20 cellular contexts compared by ENCODE assay signal in genomic region chr1:27363766-27364695, GRCh38. TPM values are rescaled to one million over a fixed set of nuclear protein-coding genes. Genes with fewer than 3 reads are reported as not detected.
DNase-seq lines count a peak whose midpoint lies in the region; ATAC-seq, FAIRE-seq and TF ChIP-seq lines count a peak whose summit lies in the region.
"Had no signal": no experiment of that assay in that cellular context is flagged by ENCODE, and none has a peak within 500 bp of the region (broad histone marks: within the 10 kb centered on the region; RNA-seq: fewer than 3 reads in every experiment).

No MANE protein-coding gene starts in this region.

- H3K4me3 ChIP-seq in heart right ventricle (peak overlapping the region in 6 of 10 donors; percentile 59 to 90 (median 78)), heart left ventricle (peak overlapping the region in 5 of 12 donors; percentile 72 to 93 (median 90)), GM12878 (no peak overlapping the region), lower lobe of right lung (peak overlapping the region; percentile 79)

- H3K9me3 Mint-ChIP-seq in type B pancreatic cell = no peaks in the 10 kb centered on the region
- H3K9me3 Mint-ChIP-seq: activated B cell treated with CpG ODN at 0.5 μM for 24 hours had no signal

- POLR2A ChIA-PET in GM12878 (lab: Charles Lee) (no interaction called here), GM10248 (lab: Yijun Ruan, JAX) (no interaction called here)

- intact Hi-C loops in heart right ventricle (cut with DNase I) (loop anchor here in 1 of 10 donors (5.0 kb wide), 1 partner anchor 37 kb away; no protein-coding TSS in a partner anchor), heart left ventricle (cut with DNase I) (loop anchor here in 2 of 10 donors (2.0 kb wide), 2 partner anchors 29 to 41 kb away; partner anchors contain the start of genes GPR3 (in 1 of the 2) and TMEM222 (in 1 of the 2)), GM12878 (cut with micrococcal nuclease; ENCODE audit: unreplicated experiment) (no loop called here), lower lobe of right lung (cut with DNase I) (no loop called here)

- H3K9me3 ChIP-seq in heart right ventricle = no peaks in the 10 kb centered on the region
- no peaks in the 10 kb centered on the region for H3K9me3 ChIP-seq in heart left ventricle
- H3K9me3 ChIP-seq in GM12878 (replicated peaks; ENCODE audit: control insufficient read depth, insufficient read depth, low read length) = no peaks in the 10 kb centered on the region
- H3K9me3 ChIP-seq in lower lobe of right lung = no peaks in the 10 kb centered on the region

- TF ChIP-seq POLR2A in heart left ventricle (IDR thresholded peaks at IDR 0.05) (no peak), GM12878 (IDR thresholded peaks at IDR 0.05; ENCODE audit: low read depth, low read length) (no peak)

- H3K27ac ChIP-seq in heart right ventricle = peak overlapping the region in 3 of 10 donors; percentile 97 to 100 (median 99)
- H3K27ac ChIP-seq in heart left ventricle = peak overlapping the region in 4 of 12 donors; percentile 98 to 100 (median 98)
- no peak overlapping the region for H3K27ac ChIP-seq in GM12878 (ENCODE audit: control insufficient read depth, insufficient read depth)
- peak overlapping the region; percentile 97 for H3K27ac ChIP-seq in lower lobe of right lung

- TF ChIP-seq CTCF in heart right ventricle (IDR thresholded peaks at IDR 0.05) (no peak), heart left ventricle (IDR thresholded peaks at IDR 0.05) (no peak), GM12878 (IDR thresholded peaks at IDR 0.05 in 2 of 3, conservative IDR thresholded peaks at IDR 0.05 in 1 of 3; ENCODE audit: control insufficient read depth in 2 of 3, extremely low read depth in 1 of 3, insufficient read depth in 1 of 3, low read depth in 3 of 3, low read length in 3 of 3) (no peak), lower lobe of right lung (IDR thresholded peaks at IDR 0.05) (no peak), type B pancreatic cell (conservative IDR thresholded peaks at IDR 0.05) (no peak), GM10248 (IDR thresholded peaks at IDR 0.05; ENCODE audit: control extremely low read depth, extremely low read depth, low read depth, missing control alignments) (no peak)

- RAD21 ChIA-PET in GM12878 (lab: Charles Lee; ENCODE audit: unreplicated experiment) = interaction anchor here (1.7 kb wide), 1 partner anchor 31 kb away, joined by 9 read pairs; no protein-coding TSS in a partner anchor

- no peaks in the 10 kb centered on the region for H3K79me2 ChIP-seq in GM12878 (ENCODE audit: control insufficient read depth, insufficient read depth, low read length)

- TF ChIP-seq EP300 in GM12878 (IDR thresholded peaks at IDR 0.05; ENCODE audit: borderline replicate concordance in 1 of 2, control insufficient read depth in 1 of 2, low read depth in 2 of 2, low read length in 2 of 2) = no peak

- 89 to 91% methylated on average over 26 of the region's 26 CpGs for WGBS in heart right ventricle, 2 donors
- 87 to 91% (median 88%) methylated on average over 21 to 26 of the region's 26 CpGs for WGBS in heart left ventricle, 4 donors
- WGBS in GM12878 (ENCODE audit: insufficient coverage, insufficient replicate concordance, low lambda C conversion rate, missing lambda C conversion rate) = 83% methylated on average over 25 of the region's 26 CpGs

- ATAC-seq in heart right ventricle = no peak
- ATAC-seq in heart left ventricle = no peak
- no peak for ATAC-seq in GM12878
- no peak for ATAC-seq in lower lobe of right lung

- H3K36me3 Mint-ChIP-seq in type B pancreatic cell = peaks cover 5% of the 10 kb centered on the region

- H3K27me3 ChIP-seq in heart right ventricle (no peaks in the 10 kb centered on the region), heart left ventricle (no peaks in the 10 kb centered on the region), GM12878 (replicated peaks in 1 of 2; ENCODE audit: control insufficient read depth in 2 of 2, insufficient read depth in 2 of 2, low read length in 1 of 2) (no peaks in the 10 kb centered on the region; a peak in 1 of 4 replicates), lower lobe of right lung (ENCODE audit: low read depth) (no peaks in the 10 kb centered on the region)

- H4K20me1 ChIP-seq in GM12878 (ENCODE audit: control insufficient read depth, insufficient read depth) = no peaks in the 10 kb centered on the region; the same call in 1 of the 2 replicates

- no peak overlapping the region for H2AFZ ChIP-seq in GM12878 (ENCODE audit: control insufficient read depth, low read depth, low read length)

- H3K4me3 Mint-ChIP-seq in type B pancreatic cell = peak overlapping the region; percentile 44

- peaks cover 35% of the 10 kb centered on the region for H3K4me1 Mint-ChIP-seq in type B pancreatic cell (ENCODE audit: unreplicated experiment)

- H3K36me3 ChIP-seq in heart right ventricle (peaks cover 6 to 58% (median 42%) of the 10 kb centered on the region in 9 donors), heart left ventricle (peaks cover 0 to 59% (median 54%) of the 10 kb centered on the region in 9 donors), GM12878 (ENCODE audit: control insufficient read depth in 2 of 2, insufficient read depth in 2 of 2, low read length in 1 of 2) (no peaks in the 10 kb centered on the region), lower lobe of right lung (peaks cover 60% of the 10 kb centered on the region)

- CTCF ChIA-PET in GM12878 (lab: Yijun Ruan, JAX) = interaction anchor here (0.7 to 4.0 kb wide), 6 partner anchors 11 to 242 kb away, joined by 3 to 35 read pairs (median 4); no protein-coding TSS in a partner anchor
- CTCF ChIA-PET in GM10248 (lab: Yijun Ruan, JAX) = interaction anchor here (0.9 to 3.3 kb wide), 4 partner anchors 19 to 68 kb away, joined by 4 to 17 read pairs (median 6); no protein-coding TSS in a partner anchor

- no TSS peak for BruUV-seq in GM12878 (replicated peaks; lab: Mats Ljungman, UMichigan)

- H3K27me3 Mint-ChIP-seq in type B pancreatic cell = peaks cover 12% of the 10 kb centered on the region
- H3K27me3 Mint-ChIP-seq: activated B cell treated with CpG ODN at 0.5 μM for 24 hours had no signal

- DNase-seq in heart right ventricle (no peak), heart left ventricle (no peak), GM12878 (ENCODE audit: low read depth, low spot score) (no peak), lower lobe of right lung (no peak), type B pancreatic cell (ENCODE audit: extremely low spot score, unreplicated experiment) (no peak), amygdala (lab: John Stamatoyannopoulos, UW) (no peak), GM10248 (ENCODE audit: extremely low spot score) (no peak)
- DNase-seq in activated CD8-positive, alpha-beta memory T cell treated with anti-CD3 and anti-CD28 coated beads, Interleukin-2, amount 50 U/mL, for 4 hours = no peak
- DNase-seq: activated B cell treated with CpG ODN at 0.5 μM for 24 hours; activated naive CD4-positive, alpha-beta T cell; foreskin melanocyte; H7; NCI-H1048; NCI-H82; occipital lobe had no signal

- H3K27ac Mint-ChIP-seq in type B pancreatic cell = peak overlapping the region; percentile 53
- H3K27ac Mint-ChIP-seq: activated B cell treated with CpG ODN at 0.5 μM for 24 hours had no signal

- H3K4me1 ChIP-seq in heart right ventricle = peaks cover 25 to 55% (median 38%) of the 10 kb centered on the region in 9 donors
- H3K4me1 ChIP-seq in heart left ventricle = peaks cover 7 to 58% (median 34%) of the 10 kb centered on the region in 12 donors
- H3K4me1 ChIP-seq in GM12878 (ENCODE audit: control insufficient read depth, insufficient read depth, low read length) = peaks cover 16% of the 10 kb centered on the region
- H3K4me1 ChIP-seq in lower lobe of right lung = peaks cover 38% of the 10 kb centered on the region

- no peak for TF ChIP-seq RAD21 in GM12878 (IDR thresholded peaks at IDR 0.05; ENCODE audit: insufficient read depth, low read depth, low read length)

- SMC1A ChIA-PET in GM12878 (lab: Charles Lee; ENCODE audit: uncharacterized antibody, unreplicated experiment) = interaction anchor here (3.3 kb wide), 1 partner anchor 24 kb away, joined by 27 read pairs; no protein-coding TSS in a partner anchor

- no peak for FAIRE-seq in GM12878 (lab: Jason Lieb, UNC)
- FAIRE-seq: endometrium, G401.6, urothelium cell line had no signal

- no peak overlapping the region for H3K9ac ChIP-seq in GM12878 (ENCODE audit: control insufficient read depth, insufficient read depth, low read length)

- no peak overlapping the region for H3K4me2 ChIP-seq in GM12878 (ENCODE audit: control insufficient read depth, insufficient read depth)

- in situ Hi-C loops in GM12878 (cut with MboI) = no loop called here

RNA-seq across cellular contexts. Expression of gene MAP3K6, which starts 2.7 kb away (rescaled TPM):
- total RNA-seq in heart right ventricle (10 to 100 TPM; 18.6 to 71.1 (median 27.1) TPM), heart left ventricle (10 to 100 TPM; 21.1 to 77.0 (median 36.5) TPM), GM12878 (2014; rRNA removed) (1.5 and 3.4 TPM in 2 replicates), GM12878 (2014; rRNA removed; fragmentation: Illumina TruSeq; extraction: Trizol) (0.31 and 0.83 TPM in 2 replicates), GM12878 (2021) (1.6 and 2.5 TPM in 2 replicates), lower lobe of right lung (117 TPM), type B pancreatic cell (ENCODE audit: low replicate concordance) (15.6 and 39.9 TPM in 2 replicates)
- polyA plus RNA-seq in heart right ventricle (100 to 1,000 TPM in 1 of 2 donors, 10 to 100 TPM in 1; 58.5 to 179 TPM), heart left ventricle (10 to 100 TPM; 48.6 to 64.3 TPM), GM12878 (2011; rRNA removed) (0.69 and 1.2 TPM in 2 replicates), GM12878 (2014; fragmentation: Illumina TruSeq; extraction: Trizol) (0.03 and 0.37 TPM in 2 replicates), GM12878 (2014; fragmentation: Nextera tagmentation; extraction: Ambion mirVana) (under 1 TPM in 1 of 2 experiments, not detected in 1; 0.15 TPM), GM12878 (2014; rRNA removed) (0.60 and 1.6 TPM in 2 replicates), GM12878 (2016; fragmentation: Nextera tagmentation; extraction: Ambion mirVana) (1 to 10 TPM; 1.3 to 1.5 TPM)
- 3.9 and 6.4 TPM in 2 replicates for total RNA-seq in GM12878 (2013; cell fraction: nucleolus; rRNA removed)
- 0.71 TPM for polyA plus RNA-seq in GM12878 (2011; ENCODE audit: low read depth)
- polyA plus RNA-seq in GM12878 (2011; cell fraction: cytosol; rRNA removed) = 1.5 and 2.2 TPM in 2 replicates
- polyA plus RNA-seq in GM12878 (2011; cell fraction: nucleus; rRNA removed) = 9.2 and 13.9 TPM in 2 replicates
- 2.2 and 2.3 TPM in 2 replicates for polyA plus RNA-seq in GM12878 (2012)
- polyA minus RNA-seq in GM12878 (2011; rRNA and poly(A)+ RNA removed) = 0.59 and 0.67 TPM in 2 replicates
- polyA minus RNA-seq in GM12878 (2011; cell fraction: cytosol; rRNA and poly(A)+ RNA removed) = 0.40 and 2.0 TPM in 2 replicates
- polyA minus RNA-seq in GM12878 (2011; cell fraction: nucleus; rRNA and poly(A)+ RNA removed) = 2.2 and 2.9 TPM in 2 replicates

RNA-seq across cellular contexts. Expression of gene FCN3, which starts 10.6 kb away (rescaled TPM):
- 100 to 1,000 TPM in 1 of 10 donors, 10 to 100 TPM in 3, 1 to 10 TPM in 6; 1.6 to 161 (median 4.2) TPM for total RNA-seq in heart right ventricle
- 100 to 1,000 TPM; 124 to 210 TPM for polyA plus RNA-seq in heart right ventricle
- 100 to 1,000 TPM in 1 of 9 donors, 10 to 100 TPM in 5, 1 to 10 TPM in 3; 2.4 to 112 (median 31.9) TPM for total RNA-seq in heart left ventricle
- 100 to 1,000 TPM in 1 of 2 donors, 10 to 100 TPM in 1; 60.8 to 141 TPM for polyA plus RNA-seq in heart left ventricle
- total RNA-seq in GM12878 (2013; cell fraction: nucleolus; rRNA removed) = not detected in 2 replicates
- not detected in 2 replicates for total RNA-seq in GM12878 (2014; rRNA removed)
- not detected in 2 replicates for total RNA-seq in GM12878 (2014; rRNA removed; fragmentation: Illumina TruSeq; extraction: Trizol)
- total RNA-seq in GM12878 (2021) = 0.28 and 0.32 TPM in 2 replicates
- not detected for polyA plus RNA-seq in GM12878 (2011; ENCODE audit: low read depth)
- not detected in 2 replicates for polyA plus RNA-seq in GM12878 (2011; rRNA removed)
- polyA plus RNA-seq in GM12878 (2011; cell fraction: cytosol; rRNA removed) = not detected in 2 replicates
- polyA plus RNA-seq in GM12878 (2011; cell fraction: nucleus; rRNA removed) = 0.12 TPM in 1 of 2 replicates, not detected in the other
- not detected in 2 replicates for polyA plus RNA-seq in GM12878 (2012)
- polyA plus RNA-seq in GM12878 (2014; fragmentation: Illumina TruSeq; extraction: Trizol) = not detected in 2 replicates
- not detected for polyA plus RNA-seq in GM12878 (2014; fragmentation: Nextera tagmentation; extraction: Ambion mirVana)
- polyA plus RNA-seq in GM12878 (2014; rRNA removed) = not detected in 2 replicates
- polyA plus RNA-seq in GM12878 (2016; fragmentation: Nextera tagmentation; extraction: Ambion mirVana) = not detected
- polyA minus RNA-seq in GM12878 (2011; rRNA and poly(A)+ RNA removed) = not detected in 2 replicates
- not detected in 2 replicates for polyA minus RNA-seq in GM12878 (2011; cell fraction: cytosol; rRNA and poly(A)+ RNA removed)
- polyA minus RNA-seq in GM12878 (2011; cell fraction: nucleus; rRNA and poly(A)+ RNA removed) = not detected in 2 replicates
- 1,125 TPM for total RNA-seq in lower lobe of right lung
- not detected in 2 replicates for total RNA-seq in type B pancreatic cell (ENCODE audit: low replicate concordance)
- total RNA-seq: A673, activated B cell treated with CpG ODN at 0.5 μM for 24 hours, occipital lobe had no signal

RNA-seq across cellular contexts. Expression of gene CD164L2, which starts 19.1 kb away (rescaled TPM):
- not detected for total RNA-seq in heart right ventricle
- not detected for polyA plus RNA-seq in heart right ventricle
- total RNA-seq in heart left ventricle = not detected
- polyA plus RNA-seq in heart left ventricle = not detected
- not detected in 2 replicates for total RNA-seq in GM12878 (2013; cell fraction: nucleolus; rRNA removed)
- not detected in 2 replicates for total RNA-seq in GM12878 (2014; rRNA removed)
- not detected in 2 replicates for total RNA-seq in GM12878 (2014; rRNA removed; fragmentation: Illumina TruSeq; extraction: Trizol)
- total RNA-seq in GM12878 (2021) = not detected in 2 replicates
- polyA plus RNA-seq in GM12878 (2011; ENCODE audit: low read depth) = not detected
- not detected in 2 replicates for polyA plus RNA-seq in GM12878 (2011; rRNA removed)
- polyA plus RNA-seq in GM12878 (2011; cell fraction: cytosol; rRNA removed) = not detected in 2 replicates
- not detected in 2 replicates for polyA plus RNA-seq in GM12878 (2011; cell fraction: nucleus; rRNA removed)
- polyA plus RNA-seq in GM12878 (2012) = 0.07 TPM in 1 of 2 replicates, not detected in the other
- polyA plus RNA-seq in GM12878 (2014; fragmentation: Illumina TruSeq; extraction: Trizol) = not detected in 2 replicates
- polyA plus RNA-seq in GM12878 (2014; fragmentation: Nextera tagmentation; extraction: Ambion mirVana) = not detected
- not detected in 2 replicates for polyA plus RNA-seq in GM12878 (2014; rRNA removed)
- not detected for polyA plus RNA-seq in GM12878 (2016; fragmentation: Nextera tagmentation; extraction: Ambion mirVana)
- polyA minus RNA-seq in GM12878 (2011; rRNA and poly(A)+ RNA removed) = not detected in 2 replicates
- polyA minus RNA-seq in GM12878 (2011; cell fraction: cytosol; rRNA and poly(A)+ RNA removed) = not detected in 2 replicates
- polyA minus RNA-seq in GM12878 (2011; cell fraction: nucleus; rRNA and poly(A)+ RNA removed) = not detected in 2 replicates
- total RNA-seq in lower lobe of right lung = 6.8 TPM
- total RNA-seq in type B pancreatic cell (ENCODE audit: low replicate concordance) = 0.41 and 0.76 TPM in 2 replicates
- total RNA-seq: A673, cardiac septum, occipital lobe had no signal

RNA-seq across cellular contexts. Expression of gene SYTL1, which starts 22.2 kb away (rescaled TPM):
- total RNA-seq in heart right ventricle (1 to 10 TPM in 2 of 10 donors, under 1 TPM in 8; 0.30 to 4.3 (median 0.68) TPM), heart left ventricle (1 to 10 TPM in 2 of 9 donors, under 1 TPM in 6, not detected in 1; 0.23 to 6.0 (median 0.46) TPM), GM12878 (2014; rRNA removed) (37.2 and 42.5 TPM in 2 replicates), GM12878 (2014; rRNA removed; fragmentation: Illumina TruSeq; extraction: Trizol) (6.2 and 8.1 TPM in 2 replicates), GM12878 (2021) (37.5 and 38.6 TPM in 2 replicates), lower lobe of right lung (29.3 TPM), type B pancreatic cell (ENCODE audit: low replicate concordance) (37.2 and 105 TPM in 2 replicates)
- polyA plus RNA-seq in heart right ventricle (1 to 10 TPM in 1 of 2 donors, under 1 TPM in 1; 0.46 to 2.5 TPM), heart left ventricle (1 to 10 TPM in 1 of 2 donors, under 1 TPM in 1; 0.57 to 1.2 TPM), GM12878 (2011; rRNA removed) (1.5 and 2.7 TPM in 2 replicates), GM12878 (2014; fragmentation: Illumina TruSeq; extraction: Trizol) (1.2 and 3.7 TPM in 2 replicates), GM12878 (2014; fragmentation: Nextera tagmentation; extraction: Ambion mirVana) (1 to 10 TPM in 1 of 2 experiments, under 1 TPM in 1; 0.72 to 3.5 TPM), GM12878 (2014; rRNA removed) (45.6 and 59.4 TPM in 2 replicates), GM12878 (2016; fragmentation: Nextera tagmentation; extraction: Ambion mirVana) (10 to 100 TPM; 21.5 to 33.9 TPM)
- 12.0 and 13.7 TPM in 2 replicates for total RNA-seq in GM12878 (2013; cell fraction: nucleolus; rRNA removed)
- polyA plus RNA-seq in GM12878 (2011; ENCODE audit: low read depth) = 13.8 TPM
- polyA plus RNA-seq in GM12878 (2011; cell fraction: cytosol; rRNA removed) = 4.7 and 7.5 TPM in 2 replicates
- 55.7 and 74.6 TPM in 2 replicates for polyA plus RNA-seq in GM12878 (2011; cell fraction: nucleus; rRNA removed)
- polyA plus RNA-seq in GM12878 (2012) = 31.4 and 46.3 TPM in 2 replicates
- 3.4 and 3.9 TPM in 2 replicates for polyA minus RNA-seq in GM12878 (2011; rRNA and poly(A)+ RNA removed)
- polyA minus RNA-seq in GM12878 (2011; cell fraction: cytosol; rRNA and poly(A)+ RNA removed) = 1.1 and 1.7 TPM in 2 replicates
- 5.9 and 6.8 TPM in 2 replicates for polyA minus RNA-seq in GM12878 (2011; cell fraction: nucleus; rRNA and poly(A)+ RNA removed)
- total RNA-seq: occipital lobe had no signal

RNA-seq across cellular contexts. Expression of gene GPR3, which starts 28.4 kb away (rescaled TPM):
- 1 to 10 TPM in 2 of 10 donors, under 1 TPM in 7, not detected in 1; 0.27 to 2.0 (median 0.42) TPM for total RNA-seq in heart right ventricle
- polyA plus RNA-seq in heart right ventricle = 1 to 10 TPM in 1 of 2 donors, under 1 TPM in 1; 0.29 to 3.4 TPM
- 1 to 10 TPM in 2 of 9 donors, under 1 TPM in 6, not detected in 1; 0.28 to 2.4 (median 0.53) TPM for total RNA-seq in heart left ventricle
- 1 to 10 TPM in 1 of 2 donors, under 1 TPM in 1; 0.11 to 3.7 TPM for polyA plus RNA-seq in heart left ventricle
- total RNA-seq in GM12878 (2013; cell fraction: nucleolus; rRNA removed) = 0.37 and 0.69 TPM in 2 replicates
- total RNA-seq in GM12878 (2014; rRNA removed) = 0.16 and 0.45 TPM in 2 replicates
- total RNA-seq in GM12878 (2014; rRNA removed; fragmentation: Illumina TruSeq; extraction: Trizol) = 0.14 TPM in 1 of 2 replicates, not detected in the other
- 0.33 and 0.56 TPM in 2 replicates for total RNA-seq in GM12878 (2021)
- not detected for polyA plus RNA-seq in GM12878 (2011; ENCODE audit: low read depth)
- polyA plus RNA-seq in GM12878 (2011; rRNA removed) = 0.48 and 1.4 TPM in 2 replicates
- 2.5 TPM in 2 replicates for polyA plus RNA-seq in GM12878 (2011; cell fraction: cytosol; rRNA removed)
- 3.4 and 4.4 TPM in 2 replicates for polyA plus RNA-seq in GM12878 (2011; cell fraction: nucleus; rRNA removed)
- polyA plus RNA-seq in GM12878 (2012) = 0.27 and 0.37 TPM in 2 replicates
- polyA plus RNA-seq in GM12878 (2014; fragmentation: Illumina TruSeq; extraction: Trizol) = 0.40 and 0.57 TPM in 2 replicates
- not detected for polyA plus RNA-seq in GM12878 (2014; fragmentation: Nextera tagmentation; extraction: Ambion mirVana)
- polyA plus RNA-seq in GM12878 (2014; rRNA removed) = 0.44 and 0.63 TPM in 2 replicates
- under 1 TPM; 0.72 to 0.96 TPM for polyA plus RNA-seq in GM12878 (2016; fragmentation: Nextera tagmentation; extraction: Ambion mirVana)
- polyA minus RNA-seq in GM12878 (2011; rRNA and poly(A)+ RNA removed) = 1.8 and 1.9 TPM in 2 replicates
- 0.73 and 1.6 TPM in 2 replicates for polyA minus RNA-seq in GM12878 (2011; cell fraction: cytosol; rRNA and poly(A)+ RNA removed)
- polyA minus RNA-seq in GM12878 (2011; cell fraction: nucleus; rRNA and poly(A)+ RNA removed) = 1.5 and 2.7 TPM in 2 replicates
- 0.18 TPM for total RNA-seq in lower lobe of right lung
- 1.3 and 1.9 TPM in 2 replicates for total RNA-seq in type B pancreatic cell (ENCODE audit: low replicate concordance)
- total RNA-seq: occipital lobe had no signal
